ENCODE assay signal across 8 cellular contexts in the genomic region with DNA sequence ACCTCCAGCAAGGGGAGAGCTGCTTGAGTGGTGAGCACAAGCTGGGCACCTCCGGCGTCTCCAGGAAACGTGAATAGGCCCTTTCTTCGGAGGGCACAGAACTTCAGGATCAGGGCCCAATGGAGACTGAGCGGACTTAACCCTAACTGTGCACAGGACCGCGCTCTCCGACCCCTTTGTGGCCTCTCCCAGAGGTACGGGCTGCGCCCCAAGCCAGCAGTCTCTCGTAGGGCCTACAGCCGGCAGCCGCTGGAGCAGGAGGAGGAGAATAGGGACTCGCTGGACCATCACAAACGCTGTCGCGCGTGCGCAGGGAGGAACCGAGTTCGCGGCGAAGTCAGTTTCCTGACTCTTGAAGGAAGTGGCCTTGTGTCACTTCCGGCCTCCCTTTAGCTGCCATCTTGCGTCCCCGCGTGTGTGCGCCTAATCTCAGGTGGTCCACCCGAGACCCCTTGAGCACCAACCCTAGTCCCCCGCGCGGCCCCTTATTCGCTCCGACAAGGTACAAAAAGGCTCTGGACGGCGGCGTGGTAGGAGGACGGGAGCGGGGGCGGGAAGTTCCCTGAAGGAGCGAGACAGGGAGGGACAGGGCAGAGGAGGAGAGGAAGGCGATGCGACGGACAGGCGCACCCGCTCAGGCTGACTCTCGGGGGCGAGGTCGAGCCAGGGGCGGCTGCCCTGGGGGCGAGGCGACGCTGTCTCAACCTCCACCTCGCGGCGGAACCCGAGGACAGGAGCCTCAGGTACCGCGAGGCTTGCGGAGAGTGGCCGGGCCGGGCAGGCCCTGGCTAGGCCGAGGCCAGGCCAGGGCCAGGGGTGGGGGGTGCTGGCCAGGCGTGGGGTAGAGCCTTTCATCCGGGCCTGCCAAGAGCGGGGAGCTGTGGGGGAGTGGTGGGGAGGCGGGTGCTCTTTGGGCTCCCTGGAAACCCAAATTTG. TPM values are rescaled to one million over a fixed set of nuclear protein-coding genes. Genes with fewer than 3 reads are reported as not detected.
A peak's percentile ranks its signal among the peaks of the same experiment; 100 is the strongest.
DNase-seq lines count a peak whose midpoint lies in the region; TF ChIP-seq lines count a peak whose summit lies in the region.

TSS of gene BTF3 (plus strand) at position 386 of the 936 bp plus-strand sequence. CDS start at position 612, 226 bp downstream.

- WGBS in suprapubic skin = under 1% methylated on average over 26 of the region's 67 CpGs

- POLR2A ChIA-PET in HEK293T (lab: Yijun Ruan, JAX) = interaction anchor here (0.6 to 3.6 kb wide), 14 partner anchors 9 to 315 kb away, joined by 3 to 14 read pairs (median 6); partner anchors contain the start of genes ANKRA2, FOXD1 and UTP15

- H3K4me1 ChIP-seq in suprapubic skin = peaks cover 35% of the 10 kb centered on the region

- peaks cover 42% of the 10 kb centered on the region for H3K4me1 Mint-ChIP-seq in activated naive CD4-positive, alpha-beta T cell treated with anti-CD3 and anti-CD28 coated beads for 36 hours (ENCODE audit: low read depth)

- peak within 1 kb of the TSS; percentile 89 for H3K4me3 ChIP-seq in suprapubic skin

- intact Hi-C loops in activated naive CD4-positive, alpha-beta T cell treated with anti-CD3 and anti-CD28 coated beads for 36 hours (cut with micrococcal nuclease) = loop anchor here (1.0 to 5.0 kb wide), 5 partner anchors 50 to 1269 kb away; partner anchors contain the start of genes ANKRA2, FOXD1, GFM2 and NSA2

- TF ChIP-seq POLR2A in suprapubic skin (IDR thresholded peaks at IDR 0.05) = peak in 1 of 2 donors; percentile 85

- DNase-seq in GF-D8 (lab: John Stamatoyannopoulos, UW) (peak; percentile 92), HEK293T (ENCODE audit: extremely low spot score) (peak; percentile 91), MV-4-11 (lab: John Stamatoyannopoulos, UW) (peak; percentile 98), SK-MEL-5 (ENCODE audit: low read depth, low spot score) (peak; percentile 97), germinal center (ENCODE audit: low spot score) (peak; percentile 94), nucleus accumbens (lab: John Stamatoyannopoulos, UW) (peak; percentile 71 to 99 (median 96)), suprapubic skin (ENCODE audit: low spot score in 2 of 2) (peak; percentile 96 to 97)
- DNase-seq in activated naive CD4-positive, alpha-beta T cell treated with anti-CD3 and anti-CD28 coated beads for 36 hours = peak; percentile 95

- peaks cover 3% of the 10 kb centered on the region for H3K27me3 Mint-ChIP-seq in activated naive CD4-positive, alpha-beta T cell treated with anti-CD3 and anti-CD28 coated beads for 36 hours (ENCODE audit: low read depth)

- H3K4me3 Mint-ChIP-seq in activated naive CD4-positive, alpha-beta T cell treated with anti-CD3 and anti-CD28 coated beads for 36 hours = peak within 1 kb of the TSS; percentile 97

- H3K27me3 ChIP-seq in suprapubic skin = no peaks in the 10 kb centered on the region

- peaks cover 37% of the 10 kb centered on the region for H3K36me3 Mint-ChIP-seq in activated naive CD4-positive, alpha-beta T cell treated with anti-CD3 and anti-CD28 coated beads for 36 hours (ENCODE audit: low read depth)

- in situ Hi-C loops in SK-MEL-5 (cut with HindIII; ENCODE audit: low pct_unique_long_range_greater_than_20kb, low sequenced_read_pairs) = no loop called here

- no peaks in the 10 kb centered on the region for H3K9me3 Mint-ChIP-seq in activated naive CD4-positive, alpha-beta T cell treated with anti-CD3 and anti-CD28 coated beads for 36 hours

- TF ChIP-seq CTCF in suprapubic skin (IDR thresholded peaks at IDR 0.05) = no peak

- H3K27ac ChIP-seq in suprapubic skin = peak within 1 kb of the TSS; percentile 96

- no peak for TF ChIP-seq EP300 in suprapubic skin (IDR thresholded peaks at IDR 0.05)

- peaks cover 18% of the 10 kb centered on the region for H3K36me3 ChIP-seq in suprapubic skin

- no peaks in the 10 kb centered on the region for H3K9me3 ChIP-seq in suprapubic skin

- CTCF ChIA-PET in HEK293T (lab: Yijun Ruan, JAX) = interaction anchor here (0.6 to 1.3 kb wide), 2 partner anchors 44 to 63 kb away, joined by 3 read pairs; no protein-coding TSS in a partner anchor
- CTCF ChIA-PET in activated naive CD4-positive, alpha-beta T cell treated with anti-CD3 and anti-CD28 coated beads for 36 hours (lab: Charles Lee) = interaction anchor here (0.6 to 1.4 kb wide), 4 partner anchors 9 to 48 kb away, joined by 3 to 5 read pairs (median 3); no protein-coding TSS in a partner anchor

- H3K27ac Mint-ChIP-seq in activated naive CD4-positive, alpha-beta T cell treated with anti-CD3 and anti-CD28 coated beads for 36 hours = peak within 1 kb of the TSS; percentile 96

TF ChIP-seq in HEK293T, 16 proteins besides CTCF, POLR2A, EP300 and RAD21:
- TF ChIP-seq LEF1 (IDR thresholded peaks at IDR 0.05; ENCODE audit: borderline replicate concordance) (no peak), L3MBTL2 (conservative IDR thresholded peaks at IDR 0.05) (peak; percentile 40; the same call in 1 of the 2 replicates), PKNOX1 (IDR thresholded peaks at IDR 0.05) (peak; percentile 14; the same call in 1 of the 2 replicates), HDGF (IDR thresholded peaks at IDR 0.05; ENCODE audit: borderline replicate concordance) (no peak), TARDBP (IDR thresholded peaks at IDR 0.05) (peak; percentile 64; the same call in 1 of the 2 replicates), ARNT (IDR thresholded peaks at IDR 0.05) (no peak), BHLHE40 (IDR thresholded peaks at IDR 0.05; ENCODE audit: borderline replicate concordance) (no peak), ELF4 (IDR thresholded peaks at IDR 0.05) (peak; percentile 81), FOXK2 (IDR thresholded peaks at IDR 0.05) (no peak), SUZ12 (IDR thresholded peaks at IDR 0.05) (no peak), ZNF384 (IDR thresholded peaks at IDR 0.05) (no peak), NFRKB (IDR thresholded peaks at IDR 0.05) (peak; percentile 89), FOXM1 (IDR thresholded peaks at IDR 0.05; ENCODE audit: borderline replicate concordance) (no peak), SP1 (IDR thresholded peaks at IDR 0.05) (no peak), CTBP1 (IDR thresholded peaks at IDR 0.05; ENCODE audit: borderline replicate concordance) (no peak), FOXA1 (IDR thresholded peaks at IDR 0.05) (no peak)

RNA-seq across cellular contexts. Expression of gene BTF3, which starts in this region (rescaled TPM):
- total RNA-seq in SK-MEL-5 (2014; rRNA removed; shearing (Covaris generic)) = 521 and 523 TPM in 2 replicates
- polyA plus RNA-seq in SK-MEL-5 (2015; cell fraction: cytosol; rRNA removed) = 548 and 685 TPM in 2 replicates
- 132 and 144 TPM in 2 replicates for polyA plus RNA-seq in SK-MEL-5 (2015; cell fraction: nucleus; rRNA removed)
- 1,000 to 10,000 TPM; 1,100 to 1,123 TPM for total RNA-seq in activated naive CD4-positive, alpha-beta T cell treated with anti-CD3 and anti-CD28 coated beads for 36 hours
- 100 to 1,000 TPM; 473 to 851 (median 620) TPM for total RNA-seq in suprapubic skin

Comparison
In these comparisons a context has a peak if more than half of its experiments do, and no peak if none do; other contexts are left out.
1. Peak in every context shown above with its lines: DNase-seq, H3K4me3 ChIP-seq and H3K27ac ChIP-seq.